7 cellular contexts compared by ENCODE assay signal in genomic region chr5:135565691-135566421, GRCh38. TPM values are rescaled to one million over a fixed set of nuclear protein-coding genes. Genes with fewer than 3 reads are reported as not detected.
A peak's percentile ranks its signal among the peaks of the same experiment; 100 is the strongest.
DNase-seq lines count a peak whose midpoint lies in the region; ATAC-seq and TF ChIP-seq lines count a peak whose summit lies in the region.

No MANE protein-coding gene starts in this region.

- no peak for ATAC-seq in activated naive CD8-positive, alpha-beta T cell treated with anti-CD3 and anti-CD28 coated beads, Interleukin-2, amount 50 U/mL, for 24 hours
- ATAC-seq in left ventricle myocardium superior (peak; percentile 83), gastrocnemius medialis (peak; percentile 69 to 87), GM18498 (IDR thresholded peaks at IDR 0.05; ENCODE audit: unreplicated experiment) (no peak)

- no peaks in the 10 kb centered on the region for H3K9me3 ChIP-seq in gastrocnemius medialis

- no peaks in the 10 kb centered on the region for H3K4me1 Mint-ChIP-seq in activated naive CD8-positive, alpha-beta T cell treated with anti-CD3 and anti-CD28 coated beads, Interleukin-2, amount 50 U/mL, for 24 hours

- H3K4me3 ChIP-seq in gastrocnemius medialis = no peak overlapping the region

- intact Hi-C loops in left ventricle myocardium superior (cut with micrococcal nuclease) (no loop called here), gastrocnemius medialis (cut with DNase I; ENCODE audit: low total_unique reads) (loop anchor here (5.0 kb wide), 1 partner anchor 99 kb away; no protein-coding TSS in a partner anchor)

- H3K27me3 ChIP-seq in gastrocnemius medialis = no peaks in the 10 kb centered on the region

- H3K4me3 Mint-ChIP-seq in activated naive CD8-positive, alpha-beta T cell treated with anti-CD3 and anti-CD28 coated beads, Interleukin-2, amount 50 U/mL, for 24 hours = no peak overlapping the region

- TF ChIP-seq CTCF in GM12874 (IDR thresholded peaks at IDR 0.05; ENCODE audit: insufficient read depth, low read depth, low read length) (peak; percentile 85), gastrocnemius medialis (IDR thresholded peaks at IDR 0.05 in 4 of 5, conservative IDR thresholded peaks at IDR 0.05 in 1 of 5) (peak; percentile 42 to 90 (median 70))

- H3K27ac Mint-ChIP-seq in activated naive CD8-positive, alpha-beta T cell treated with anti-CD3 and anti-CD28 coated beads, Interleukin-2, amount 50 U/mL, for 24 hours = no peak overlapping the region

- no peaks in the 10 kb centered on the region for H3K4me1 ChIP-seq in gastrocnemius medialis

- H3K36me3 ChIP-seq in gastrocnemius medialis = no peaks in the 10 kb centered on the region

- peaks cover 5% of the 10 kb centered on the region for H3K27me3 Mint-ChIP-seq in activated naive CD8-positive, alpha-beta T cell treated with anti-CD3 and anti-CD28 coated beads, Interleukin-2, amount 50 U/mL, for 24 hours

- H3K9me3 Mint-ChIP-seq in activated naive CD8-positive, alpha-beta T cell treated with anti-CD3 and anti-CD28 coated beads, Interleukin-2, amount 50 U/mL, for 24 hours = no peaks in the 10 kb centered on the region

- H3K36me3 Mint-ChIP-seq in activated naive CD8-positive, alpha-beta T cell treated with anti-CD3 and anti-CD28 coated beads, Interleukin-2, amount 50 U/mL, for 24 hours (ENCODE audit: low read depth) = no peaks in the 10 kb centered on the region

- no peak overlapping the region for H3K27ac ChIP-seq in gastrocnemius medialis

- peak; percentile 79 for DNase-seq in KBM-7
- peak; percentile 66 for DNase-seq in SKM-1 treated with dmso at 0.1 percent for 144 hours (lab: John Stamatoyannopoulos, UW; ENCODE audit: unreplicated experiment)
- DNase-seq in activated naive CD8-positive, alpha-beta T cell treated with anti-CD3 and anti-CD28 coated beads, Interleukin-2, amount 50 U/mL, for 24 hours = peak; percentile 80
- DNase-seq in left ventricle myocardium superior = peak; percentile 83
- peak; percentile 27 to 53 for DNase-seq in gastrocnemius medialis

- no peak for TF ChIP-seq POLR2A in gastrocnemius medialis (IDR thresholded peaks at IDR 0.05)

- in situ Hi-C loops in KBM-7 (cut with MboI; ENCODE audit: low pct_unique_long_range_greater_than_20kb, low sequenced_read_pairs) (loop anchor here (10.0 kb wide), 1 partner anchor 269 kb away; the partner anchor contains the start of gene SLC25A48), gastrocnemius medialis (cut with MboI; ENCODE audit: low sequenced_read_pairs in 4 of 4) (loop anchor here in 1 of 4 donors (25.0 kb wide), 1 partner anchor 271 kb away; the partner anchor contains the start of gene SLC25A48)

RNA-seq across cellular contexts. Expression of gene CXCL14, which starts 12.9 kb away (rescaled TPM):
- total RNA-seq in left ventricle myocardium superior = 1.3 TPM
- total RNA-seq in gastrocnemius medialis = 10 to 100 TPM in 3 of 4 donors, 1 to 10 TPM in 1; 2.3 to 96.2 (median 17.8) TPM

RNA-seq across cellular contexts. Expression of gene NEUROG1, which starts 30.1 kb away (rescaled TPM):
- not detected for total RNA-seq in left ventricle myocardium superior
- total RNA-seq in gastrocnemius medialis = not detected

Comparison
In these comparisons a context has a peak if more than half of its experiments do, and no peak if none do; other contexts are left out.
1. ATAC-seq: peak in left ventricle myocardium superior (single experiment) and gastrocnemius medialis (2 of 2); none in activated naive CD8-positive, alpha-beta T cell treated with anti-CD3 and anti-CD28 coated beads, Interleukin-2, amount 50 U/mL, for 24 hours (single experiment) and GM18498 (single experiment).
2. Peak in every context shown above with its lines, with median percentiles within 50 percentile points of each other: DNase-seq.